In genomic region chr11:70423523-70424505, GRCh38 we compare ENCODE assay signal across 8 cellular contexts. TPM values are rescaled to one million over a fixed set of nuclear protein-coding genes. Genes with fewer than 3 reads are reported as not detected.
DNase-seq lines count a peak whose midpoint lies in the region; ATAC-seq, FAIRE-seq and TF ChIP-seq lines count a peak whose summit lies in the region.

No MANE protein-coding gene starts in this region.

- H3K4me1 ChIP-seq in Caco-2: no peaks in the 10 kb centered on the region
- no peaks in the 10 kb centered on the region for H3K4me1 ChIP-seq in kidney (ENCODE audit: control insufficient read depth in 1 of 2, insufficient read depth in 1 of 2, low read depth in 1 of 2, low read length in 2 of 2)

- H3K9me3 Mint-ChIP-seq in Caco-2 (ENCODE audit: unreplicated experiment) (no peaks in the 10 kb centered on the region), HFFc6 (no peaks in the 10 kb centered on the region)

- FAIRE-seq in kidney (lab: Jason Lieb, UNC): no peak

- H3K36me3 Mint-ChIP-seq in Caco-2 (ENCODE audit: insufficient read depth, unreplicated experiment): peaks cover 96% of the 10 kb centered on the region
- peaks cover 62% of the 10 kb centered on the region for H3K36me3 Mint-ChIP-seq in HFFc6 (ENCODE audit: low read depth)

- no peak overlapping the region for H3K9ac ChIP-seq in kidney (ENCODE audit: low read length in 2 of 2)

- no TSS peak for BruUV-seq in Caco-2 (replicated peaks; lab: Mats Ljungman, UMichigan)

- H3K9me3 ChIP-seq in Caco-2 (no peaks in the 10 kb centered on the region), kidney (ENCODE audit: control insufficient read depth in 1 of 2, low read length in 2 of 2) (no peaks in the 10 kb centered on the region)

- POLR2A ChIA-PET in Caco-2 (lab: Charles Lee): no interaction called here

- TF ChIP-seq CTCF in Caco-2 (IDR thresholded peaks at IDR 0.05; ENCODE audit: insufficient read depth in 1 of 2, low read depth in 1 of 2, low read length in 1 of 2, severe bottlenecking in 1 of 2, unreplicated experiment in 1 of 2) (no peak), HFFc6 (IDR thresholded peaks at IDR 0.05) (no peak), kidney (IDR thresholded peaks at IDR 0.05; ENCODE audit: borderline replicate concordance, extremely low read depth, insufficient read depth) (no peak)

- H3K36me3 ChIP-seq in Caco-2 (ENCODE audit: control insufficient read depth, insufficient read depth, low read length): peaks cover 24% of the 10 kb centered on the region
- H3K36me3 ChIP-seq in kidney (ENCODE audit: control insufficient read depth in 1 of 2, insufficient read depth in 2 of 2, low read length in 2 of 2): peaks cover 40 to 56% of the 10 kb centered on the region in 2 donors

- no peak for ATAC-seq in GM21717 (IDR thresholded peaks at IDR 0.05; ENCODE audit: unreplicated experiment)

- H3K27me3 Mint-ChIP-seq in Caco-2 (ENCODE audit: insufficient read depth, unreplicated experiment): no peaks in the 10 kb centered on the region
- H3K27me3 Mint-ChIP-seq in HFFc6 (ENCODE audit: insufficient read depth): peaks cover 3% of the 10 kb centered on the region; the same call in 1 of the 2 replicates

- H3K27me3 ChIP-seq in Caco-2 (replicated peaks; ENCODE audit: control insufficient read depth, insufficient read depth, low read length): no peaks in the 10 kb centered on the region

- H3K27ac Mint-ChIP-seq in Caco-2 (ENCODE audit: unreplicated experiment): peak overlapping the region; percentile 14
- peak overlapping the region; percentile 64 for H3K27ac Mint-ChIP-seq in HFFc6

- CTCF ChIA-PET in Caco-2 (lab: Charles Lee): no interaction called here

- no peak for DNase-seq in Caco-2
- DNase-seq in HFFc6: peak; percentile 94
- peak; percentile 41 to 57 for DNase-seq in activated CD4-positive, alpha-beta T cell treated with anti-CD3 and anti-CD28 coated beads, Interleukin-2, amount 50 U/mL, for 48 hours
- DNase-seq in kidney: peak; percentile 65
- no peak for DNase-seq in DMS53 treated with DMSO at 0.1 percent for 48 hours (lab: John Stamatoyannopoulos, UW; ENCODE audit: unreplicated experiment)
- no peak for DNase-seq in hypothalamus (lab: John Stamatoyannopoulos, UW)
- no peak for DNase-seq in cerebellar cortex (ENCODE audit: low spot score)

- H3K4me3 ChIP-seq in Caco-2 (ENCODE audit: low read depth, low read length) (no peak overlapping the region), kidney (ENCODE audit: low read length in 2 of 2) (no peak overlapping the region)

- no peaks in the 10 kb centered on the region for H3K4me1 Mint-ChIP-seq in Caco-2 (ENCODE audit: low read depth, unreplicated experiment)
- H3K4me1 Mint-ChIP-seq in HFFc6 (ENCODE audit: low read depth): peaks cover 20% of the 10 kb centered on the region

- H3K27ac ChIP-seq in kidney (ENCODE audit: low read depth in 2 of 2, low read length in 2 of 2): no peak overlapping the region

- intact Hi-C loops in Caco-2 (cut with micrococcal nuclease; ENCODE audit: unreplicated experiment) (no loop called here), kidney (cut with DNase I) (no loop called here)

- H3K4me3 Mint-ChIP-seq in Caco-2 (ENCODE audit: unreplicated experiment) (no peak overlapping the region), HFFc6 (peak overlapping the region; percentile 13; the same call in 1 of the 2 replicates)

RNA-seq across cellular contexts. Expression of gene CTTN, which starts 25.5 kb away (rescaled TPM):
- total RNA-seq in Caco-2 (2022): 502 and 510 TPM in 2 replicates
- total RNA-seq in HFFc6 (2021; fragmentation: NEBNext Ultra II Directional; extraction: Animal tissue kit (Norgen Biotek cat#: 25700)): 100 to 1,000 TPM; 365 to 411 (median 374) TPM
- 316 TPM for total RNA-seq in kidney
- polyA plus RNA-seq in kidney (ENCODE audit: insufficient read depth, low read depth, low replicate concordance): 84.9 TPM

Comparison
In these comparisons a context has a peak if more than half of its experiments do, and no peak if none do; other contexts are left out.
1. DNase-seq: peak in HFFc6 (single experiment), activated CD4-positive, alpha-beta T cell treated with anti-CD3 and anti-CD28 coated beads, Interleukin-2, amount 50 U/mL, for 48 hours (2 of 2) and kidney (single experiment); none in Caco-2 (0 of 2), DMS53 treated with DMSO at 0.1 percent for 48 hours (single experiment), hypothalamus (0 of 51) and cerebellar cortex (single experiment).